Comparison of ENCODE assay signal across 3 cellular contexts in genomic region chr12:104662203-104662602, GRCh38.
TF ChIP-seq lines count a peak whose summit lies in the region.

No MANE protein-coding gene starts in this region.

TF ChIP-seq in HEK293, 187 proteins besides CTCF, POLR2A, EP300 and RAD21:
- TF ChIP-seq ZNF626 (tag by site-specific recombination; IDR thresholded peaks at IDR 0.05) (no peak), ZNF768 (tag by site-specific recombination; IDR thresholded peaks at IDR 0.05) (peak; percentile 82)

TF ChIP-seq in GM12878, 131 proteins besides CTCF, POLR2A, EP300 and RAD21:
- TF ChIP-seq SMARCA5 (IDR thresholded peaks at IDR 0.05) (peak; percentile 36; the same call in 1 of the 2 replicates), KAT2A (conservative IDR thresholded peaks at IDR 0.05; ENCODE audit: control insufficient read depth, low read depth, low read length) (no peak)
TF ChIP-seq in GM12878: peak in this region for 1.

TF ChIP-seq in HepG2, 621 proteins besides CTCF, POLR2A, EP300 and RAD21:
- no peak for TF ChIP-seq FOSL2 (CRISPR knock-in tag; IDR thresholded peaks at IDR 0.05)
- TF ChIP-seq ZNF768 (CRISPR knock-in tag; IDR thresholded peaks at IDR 0.05), result peak; percentile 37; the same call in 1 of the 2 replicates
TF ChIP-seq in HepG2: peak in this region for 1.
